ENCODE assay signal across 9 cellular contexts in the genomic region with DNA sequence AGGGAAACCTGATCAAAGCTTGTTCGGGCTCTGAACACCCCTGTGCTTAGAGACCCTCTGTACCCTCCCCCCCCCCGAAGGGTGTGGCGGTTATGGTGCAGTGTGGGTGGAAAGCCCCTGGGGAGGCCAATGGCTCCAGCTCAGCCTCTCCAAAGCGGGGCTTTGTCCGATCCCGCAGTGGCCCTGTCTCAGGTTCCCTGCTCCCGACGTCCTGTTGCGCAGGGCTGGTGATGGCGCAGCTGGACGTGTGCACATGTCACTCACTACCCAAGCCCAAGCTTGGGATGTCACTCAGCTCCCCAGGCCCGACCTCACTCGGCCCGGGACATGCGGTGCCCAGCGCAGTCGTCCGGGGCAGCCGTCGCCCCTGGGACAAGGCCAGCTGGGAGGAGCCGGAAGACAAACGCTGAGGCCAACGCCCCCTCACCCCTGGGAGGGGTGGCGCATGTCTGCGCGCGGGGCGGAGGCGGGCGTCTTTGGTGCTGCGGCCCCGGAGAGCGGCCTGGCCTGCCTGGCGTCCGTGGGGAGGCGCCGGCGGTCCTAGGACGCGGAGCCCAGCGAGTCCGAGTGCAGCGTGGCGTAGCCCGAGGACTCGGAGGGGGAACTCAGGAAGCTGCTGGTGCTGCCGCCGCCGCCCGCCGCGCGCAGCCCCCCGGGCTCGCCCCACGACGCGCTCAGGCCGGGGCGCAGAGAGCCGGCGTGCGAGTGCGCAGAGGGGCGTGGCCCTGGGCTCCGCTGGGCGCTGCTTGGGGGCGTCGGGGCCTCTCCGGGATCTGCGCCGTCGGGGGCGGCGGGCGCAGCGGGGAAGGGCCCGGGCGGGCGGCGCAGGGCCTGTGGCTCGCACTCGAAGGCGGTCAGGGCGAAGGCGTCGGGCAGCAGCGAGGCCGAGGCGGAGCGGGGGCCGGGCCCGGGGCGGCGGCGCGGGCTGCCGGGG. TPM values are rescaled to one million over a fixed set of nuclear protein-coding genes. Genes with fewer than 3 reads are reported as not detected.
A peak's percentile ranks its signal among the peaks of the same experiment; 100 is the strongest.
DNase-seq lines count a peak whose midpoint lies in the region; ATAC-seq, FAIRE-seq and TF ChIP-seq lines count a peak whose summit lies in the region.
"Had no signal": no experiment of that assay in that cellular context is flagged by ENCODE, and none has a peak within 500 bp of the region (broad histone marks: within the 10 kb centered on the region; RNA-seq: fewer than 3 reads in every experiment).

No MANE protein-coding gene starts in this region.

- no peak for ATAC-seq in HG03196 (IDR thresholded peaks at IDR 0.05; ENCODE audit: unreplicated experiment)
- no peak for ATAC-seq in HG02840 (IDR thresholded peaks at IDR 0.05; ENCODE audit: low FRiP score, unreplicated experiment)

- H3K9me3 ChIP-seq in ES-I3 (ENCODE audit: control insufficient read depth, insufficient read depth, low read length) (no peaks in the 10 kb centered on the region), iPS DF 6.9 (ENCODE audit: control insufficient read depth, insufficient read depth, low read length) (no peaks in the 10 kb centered on the region), small intestine (ENCODE audit: control insufficient read depth, low read depth) (no peaks in the 10 kb centered on the region)

- H3K36me3 ChIP-seq in ES-I3 (ENCODE audit: insufficient read depth, low read length): no peaks in the 10 kb centered on the region
- no peaks in the 10 kb centered on the region for H3K36me3 ChIP-seq in iPS DF 6.9 (ENCODE audit: control insufficient read depth, insufficient read depth, low read length)
- H3K36me3 ChIP-seq in small intestine (ENCODE audit: control insufficient read depth in 2 of 2, insufficient read depth in 2 of 2, low read length in 2 of 2): no peaks in the 10 kb centered on the region

- WGBS in iPS DF 6.9 (ENCODE audit: insufficient coverage, insufficient read length): no CpG with 5 or more reads among the region's 98 CpGs
- WGBS in small intestine, 3 donors: 6 to 7% (median 6%) methylated on average over 36 to 98 of the region's 98 CpGs

- H3K9ac ChIP-seq in ES-I3 (ENCODE audit: low read depth, low read length): peak overlapping the region; percentile 38; the same call in 1 of the 2 replicates

- peak overlapping the region; percentile 23; the same call in 1 of the 2 replicates for H3K27ac ChIP-seq in VCaP
- no peak overlapping the region for H3K27ac ChIP-seq in iPS DF 6.9 (ENCODE audit: low read length)
- H3K27ac ChIP-seq in small intestine (ENCODE audit: low read depth in 1 of 2, low read length in 1 of 2): no peak overlapping the region

- H3K27me3 ChIP-seq in iPS DF 6.9 (ENCODE audit: control insufficient read depth, insufficient read depth, low read length) (peaks cover 17% of the 10 kb centered on the region), small intestine (ENCODE audit: control insufficient read depth in 2 of 2, insufficient read depth in 2 of 2, low read length in 2 of 2) (peaks cover 0 to 12% of the 10 kb centered on the region in 2 donors)

- 0 out of 2 replicates have a peak, but pooled peaks have one; percentile 18 for TF ChIP-seq CTCF in VCaP (conservative IDR thresholded peaks at IDR 0.05)

- no peak for FAIRE-seq in small intestine (lab: Jason Lieb, UNC)

- H3K4me1 ChIP-seq in ES-I3 (ENCODE audit: insufficient read depth, low read length) (no peaks in the 10 kb centered on the region; the same call in 1 of the 2 replicates), iPS DF 6.9 (ENCODE audit: control insufficient read depth, insufficient read depth, low read length) (peaks cover 7% of the 10 kb centered on the region), small intestine (ENCODE audit: control insufficient read depth in 2 of 2, insufficient read depth in 1 of 2, low read depth in 1 of 2, low read length in 1 of 2) (peaks cover 0 to 4% of the 10 kb centered on the region in 2 donors)

- H3K4me3 ChIP-seq in iPS DF 6.9 (ENCODE audit: low read length): peak overlapping the region; percentile 16; the same call in 1 of the 2 replicates
- peak overlapping the region in 1 of 2 donors; percentile 9 for H3K4me3 ChIP-seq in small intestine (ENCODE audit: low read depth in 1 of 2, low read length in 2 of 2)

- DNase-seq in iPS DF 6.9 (ENCODE audit: low read depth, low spot score) (no peak), small intestine (peak; percentile 30), activated gamma-delta T cell (lab: John Stamatoyannopoulos, UW) (no peak)
- DNase-seq: Kasumi-1, NCI-H774 had no signal

RNA-seq across cellular contexts. Expression of a gene that starts 5.1 kb away (rescaled TPM):
- polyA plus RNA-seq in small intestine: not detected

RNA-seq across cellular contexts. Expression of a gene that starts 11.8 kb away (rescaled TPM):
- 10 to 100 TPM in 2 of 3 donors, 1 to 10 TPM in 1; 6.5 to 34.9 (median 22.2) TPM for polyA plus RNA-seq in small intestine

RNA-seq across cellular contexts. Expression of a gene that starts 13.3 kb away (rescaled TPM):
- polyA plus RNA-seq in small intestine: 10 to 100 TPM; 16.5 to 37.0 (median 25.7) TPM

RNA-seq across cellular contexts. Expression of a gene that starts 43.1 kb away (rescaled TPM):
- polyA plus RNA-seq in small intestine: 10 to 100 TPM in 1 of 3 donors, 1 to 10 TPM in 2; 5.1 to 29.5 (median 5.7) TPM

RNA-seq across cellular contexts. Expression of a gene that starts 49.7 kb away (rescaled TPM):
- polyA plus RNA-seq in small intestine: 100 to 1,000 TPM; 207 to 434 (median 284) TPM
